12 cellular contexts compared by ENCODE assay signal in genomic region chr21:42063206-42063577, GRCh38. TPM values are rescaled to one million over a fixed set of nuclear protein-coding genes. Genes with fewer than 3 reads are reported as not detected.
DNase-seq lines count a peak whose midpoint lies in the region; ATAC-seq and TF ChIP-seq lines count a peak whose summit lies in the region.
"Had no signal": no experiment of that assay in that cellular context is flagged by ENCODE, and none has a peak within 500 bp of the region (broad histone marks: within the 10 kb centered on the region; RNA-seq: fewer than 3 reads in every experiment).

No MANE protein-coding gene starts in this region.

- no peaks in the 10 kb centered on the region for H3K4me1 ChIP-seq in psoas muscle

- peaks cover 0 to 14% (median 11%) of the 10 kb centered on the region in 3 donors for H3K27me3 ChIP-seq in psoas muscle (ENCODE audit: insufficient read depth in 3 of 3, low read length in 2 of 3)

- no peak overlapping the region for H3K27ac Mint-ChIP-seq in activated T-cell treated with anti-CD3 and anti-CD28 coated beads, Interleukin-2, amount 50 U/mL, for 72 hours
- H3K27ac Mint-ChIP-seq in glutamatergic neuron (ENCODE audit: unreplicated experiment) = no peak overlapping the region

- H3K4me3 ChIP-seq in skin epidermis (peak overlapping the region in 6 of 7 experiments; percentile 0 to 19 (median 5)), psoas muscle (no peak overlapping the region)
- H3K4me3 ChIP-seq: SK-N-MC had no signal

- no peak for ATAC-seq in activated T-cell treated with anti-CD3 and anti-CD28 coated beads, Interleukin-2, amount 50 U/mL, for 72 hours (replicated peaks in 1 of 2)
- ATAC-seq in psoas muscle = no peak

- peak overlapping the region; percentile 83 to 96 for H3K4me3 Mint-ChIP-seq in activated T-cell treated with anti-CD3 and anti-CD28 coated beads, Interleukin-2, amount 50 U/mL, for 72 hours
- H3K4me3 Mint-ChIP-seq in glutamatergic neuron (ENCODE audit: unreplicated experiment) = no peak overlapping the region

- WGBS in psoas muscle, 3 donors = 37% methylated on average over 4 of the region's 4 CpGs

- no peak for TF ChIP-seq CTCF in psoas muscle (IDR thresholded peaks at IDR 0.05)
- TF ChIP-seq CTCF in glutamatergic neuron (IDR thresholded peaks at IDR 0.05; ENCODE audit: partially characterized antibody, unreplicated experiment) = no peak

- intact Hi-C loops in psoas muscle (cut with DNase I) = no loop called here

- DNase-seq in NCI-H748 (lab: John Stamatoyannopoulos, UW; ENCODE audit: unreplicated experiment) = peak; percentile 29
- no peak for DNase-seq in NCI-H748 treated with DMSO at 0.1 percent for 48 hours (lab: John Stamatoyannopoulos, UW)
- peak; percentile 70 for DNase-seq in NCI-H1105 (lab: John Stamatoyannopoulos, UW)
- peak; percentile 18 to 34 for DNase-seq in activated T-cell treated with anti-CD3 and anti-CD28 coated beads, Interleukin-2, amount 50 U/mL, for 72 hours
- no peak for DNase-seq in psoas muscle
- no peak for DNase-seq in glutamatergic neuron
- no peak for DNase-seq in inferior parietal cortex (ENCODE audit: extremely low spot score)
- DNase-seq: cerebellar nuclear complex had no signal

- H3K9me3 Mint-ChIP-seq in activated T-cell treated with anti-CD3 and anti-CD28 coated beads, Interleukin-2, amount 50 U/mL, for 72 hours = no peaks in the 10 kb centered on the region
- H3K9me3 Mint-ChIP-seq in glutamatergic neuron (ENCODE audit: unreplicated experiment) = peaks cover 2% of the 10 kb centered on the region

- no peaks in the 10 kb centered on the region for H3K27me3 Mint-ChIP-seq in activated T-cell treated with anti-CD3 and anti-CD28 coated beads, Interleukin-2, amount 50 U/mL, for 72 hours (ENCODE audit: low read depth)
- H3K27me3 Mint-ChIP-seq in glutamatergic neuron (ENCODE audit: unreplicated experiment) = peaks cover 5% of the 10 kb centered on the region

- H3K9me3 ChIP-seq in psoas muscle = no peaks in the 10 kb centered on the region

- H3K27ac ChIP-seq in skin epidermis (peak overlapping the region in 16 of 21 experiments; percentile 10 to 91 (median 71)), psoas muscle (no peak overlapping the region)
- H3K27ac ChIP-seq: SK-N-MC had no signal

- H3K4me1 Mint-ChIP-seq in activated T-cell treated with anti-CD3 and anti-CD28 coated beads, Interleukin-2, amount 50 U/mL, for 72 hours (ENCODE audit: low read depth) = peaks cover 59% of the 10 kb centered on the region
- H3K4me1 Mint-ChIP-seq in glutamatergic neuron (ENCODE audit: low read depth, unreplicated experiment) = peaks cover 12% of the 10 kb centered on the region

- H3K36me3 Mint-ChIP-seq in activated T-cell treated with anti-CD3 and anti-CD28 coated beads, Interleukin-2, amount 50 U/mL, for 72 hours (ENCODE audit: insufficient read depth in 2 of 2) = no peaks in the 10 kb centered on the region
- no peaks in the 10 kb centered on the region for H3K36me3 Mint-ChIP-seq in glutamatergic neuron (ENCODE audit: unreplicated experiment)

- no peaks in the 10 kb centered on the region for H3K36me3 ChIP-seq in psoas muscle (ENCODE audit: insufficient read depth in 1 of 2, low read depth in 1 of 2)

RNA-seq across cellular contexts. Expression of gene UMODL1, which starts 7.9 kb away (rescaled TPM):
- under 1 TPM; 0.39 to 0.89 TPM for total RNA-seq in activated T-cell treated with anti-CD3 and anti-CD28 coated beads, Interleukin-2, amount 50 U/mL, for 72 hours
- total RNA-seq in psoas muscle (not detected), glutamatergic neuron (ENCODE audit: unreplicated experiment) (not detected)
- polyA plus RNA-seq in psoas muscle = not detected
- total RNA-seq: H1, lung microvascular endothelial cell had no signal
- polyA plus RNA-seq: H1 had no signal

RNA-seq across cellular contexts. Expression of gene ZBTB21, which starts 53.0 kb away (rescaled TPM):
- total RNA-seq in activated T-cell treated with anti-CD3 and anti-CD28 coated beads, Interleukin-2, amount 50 U/mL, for 72 hours = 10 to 100 TPM; 35.6 to 43.3 TPM
- total RNA-seq in psoas muscle = 1 to 10 TPM; 4.5 to 8.8 (median 4.6) TPM
- 1 to 10 TPM in 2 of 3 donors, under 1 TPM in 1; 0.49 to 2.2 (median 1.2) TPM for polyA plus RNA-seq in psoas muscle
- 21.2 TPM for total RNA-seq in glutamatergic neuron (ENCODE audit: unreplicated experiment)

Comparison
In these comparisons a context has a peak if more than half of its experiments do, and no peak if none do; other contexts are left out.
1. DNase-seq: peak in NCI-H748 (single experiment), NCI-H1105 (single experiment) and activated T-cell treated with anti-CD3 and anti-CD28 coated beads, Interleukin-2, amount 50 U/mL, for 72 hours (2 of 2); none in NCI-H748 treated with DMSO at 0.1 percent for 48 hours (single experiment), psoas muscle (0 of 2), glutamatergic neuron (single experiment) and inferior parietal cortex (single experiment).